Comparison of ENCODE assay signal across 23 cellular contexts in genomic region chr6:72651191-72651590, GRCh38. TPM values are rescaled to one million over a fixed set of nuclear protein-coding genes. Genes with fewer than 3 reads are reported as not detected.
DNase-seq lines count a peak whose midpoint lies in the region; ATAC-seq and TF ChIP-seq lines count a peak whose summit lies in the region.
"Had no signal": no experiment of that assay in that cellular context is flagged by ENCODE, and none has a peak within 500 bp of the region (broad histone marks: within the 10 kb centered on the region; RNA-seq: fewer than 3 reads in every experiment).

No MANE protein-coding gene starts in this region.

- H3K9me3 ChIP-seq in mammary epithelial cell (replicated peaks; ENCODE audit: insufficient read depth, low read length) (no peaks in the 10 kb centered on the region), SK-N-MC (ENCODE audit: low read depth, low read length) (no peaks in the 10 kb centered on the region)
- H3K9me3 ChIP-seq: breast epithelium, heart right ventricle, left lung, prostate gland, stomach, uterus had no signal

- POLR2A ChIA-PET in MCF 10A (lab: Yijun Ruan, JAX), result interaction anchor here (0.8 kb wide), 1 partner anchor 136 kb away, joined by 3 read pairs; no protein-coding TSS in a partner anchor

- no peak overlapping the region for H3K9ac ChIP-seq in mammary epithelial cell (ENCODE audit: insufficient read depth, low read length)
- H3K9ac ChIP-seq in SK-N-MC (ENCODE audit: insufficient read length), result peak overlapping the region; percentile 65
- H3K9ac ChIP-seq: neural progenitor cell had no signal

- no peak overlapping the region for H3K4me3 ChIP-seq in mammary epithelial cell (replicated peaks in 1 of 3; ENCODE audit: insufficient read depth in 1 of 3, low read depth in 2 of 3, low read length in 3 of 3)
- peak overlapping the region; percentile 57 for H3K4me3 ChIP-seq in SK-N-MC
- H3K4me3 ChIP-seq: breast epithelium, heart right ventricle, left lung, neural progenitor cell, prostate gland, skin epidermis, stomach, uterus had no signal

- CTCF ChIA-PET in mammary epithelial cell (lab: Charles Lee; ENCODE audit: low non-redundant PET) (no interaction called here), MCF 10A (lab: Yijun Ruan, JAX) (interaction anchor here (0.6 kb wide), 1 partner anchor 24 kb away, joined by 3 read pairs; no protein-coding TSS in a partner anchor)

- no TSS peak for BruUV-seq in mammary epithelial cell (replicated peaks; lab: Mats Ljungman, UMichigan)
- no TSS peak for BruUV-seq in MCF 10A (replicated peaks; lab: Mats Ljungman, UMichigan)

- H3K36me3 ChIP-seq in mammary epithelial cell (ENCODE audit: insufficient read depth, low read length), result no peaks in the 10 kb centered on the region
- H3K36me3 ChIP-seq in SK-N-MC (ENCODE audit: insufficient read depth, low read length), result peaks cover 5% of the 10 kb centered on the region; the same call in 1 of the 2 replicates
- H3K36me3 ChIP-seq: breast epithelium, heart right ventricle, left lung, neural progenitor cell, prostate gland, stomach, uterus had no signal

- H3K4me3 Mint-ChIP-seq in MCF 10A (ENCODE audit: unreplicated experiment), result no peak overlapping the region
- no peak overlapping the region for H3K4me3 Mint-ChIP-seq in memory B cell
- H3K4me3 Mint-ChIP-seq: activated naive CD8-positive, alpha-beta T cell treated with anti-CD3 and anti-CD28 coated beads, Interleukin-2, amount 50 U/mL, for 24 hours; CD14-positive monocyte; neural progenitor cell had no signal

- no peaks in the 10 kb centered on the region for H3K27me3 ChIP-seq in mammary epithelial cell (ENCODE audit: insufficient read depth, low read length)
- H3K27me3 ChIP-seq: breast epithelium, heart right ventricle, left lung, neural progenitor cell, stomach, uterus had no signal

- H3K4me2 ChIP-seq in mammary epithelial cell (ENCODE audit: insufficient read depth, low read depth, low read length), result no peak overlapping the region
- H3K4me2 ChIP-seq: neural progenitor cell had no signal

- H3K79me2 ChIP-seq in mammary epithelial cell (ENCODE audit: insufficient read depth, low read length), result peaks cover 48% of the 10 kb centered on the region

- in situ Hi-C loops in mammary epithelial cell (cut with MboI; ENCODE audit: low sequenced_read_pairs in 2 of 2) (no loop called here), GM13977 (cut with MboI; ENCODE audit: low pct_unique_long_range_greater_than_20kb, low sequenced_read_pairs, unreplicated experiment) (no loop called here), GM13976 (cut with MboI; ENCODE audit: low sequenced_read_pairs, unreplicated experiment) (no loop called here)

- peaks cover 38% of the 10 kb centered on the region for H3K4me1 ChIP-seq in mammary epithelial cell (ENCODE audit: insufficient read depth, low read length)
- H3K4me1 ChIP-seq: breast epithelium, heart right ventricle, left lung, prostate gland, uterus had no signal

- dilution Hi-C loops in mammary epithelial cell (cut with HindIII; ENCODE audit: low sequenced_read_pairs), result no loop called here

- H3K4me1 Mint-ChIP-seq in MCF 10A (ENCODE audit: insufficient read depth, unreplicated experiment) (peaks cover 46% of the 10 kb centered on the region), memory B cell (peaks cover 36% of the 10 kb centered on the region)

- DNase-seq in mammary epithelial cell, result peak; percentile 7
- no peak for DNase-seq in MCF 10A (ENCODE audit: unreplicated experiment)
- no peak for DNase-seq in SK-N-MC (ENCODE audit: low read depth, low spot score)
- DNase-seq in memory B cell (ENCODE audit: low spot score in 2 of 2), result no peak
- no peak for DNase-seq in GM13977 (ENCODE audit: low spot score)
- no peak for DNase-seq in GM13976 (ENCODE audit: low spot score)
- DNase-seq in activated CD4-positive, alpha-beta T cell treated with anti-CD3 and anti-CD28 coated beads for 4 hours, result no peak
- DNase-seq: activated CD4-positive, alpha-beta T cell treated with anti-CD3 and anti-CD28 coated beads, Interleukin-2, amount 50 U/mL, for 1 hour; activated naive CD8-positive, alpha-beta T cell treated with anti-CD3 and anti-CD28 coated beads, Interleukin-2, amount 50 U/mL, for 24 hours; GDM1; heart right ventricle; left lung; NCI-H1048; NCI-H187 treated with DMSO at 0.1 percent for 48 hours; stomach; uterus had no signal

- no peak for TF ChIP-seq CTCF in mammary epithelial cell (conservative IDR thresholded peaks at IDR 0.05 in 1 of 2, IDR thresholded peaks at IDR 0.05 in 1 of 2; ENCODE audit: extremely low read depth in 1 of 2, insufficient read depth in 1 of 2, low read depth in 1 of 2, low read length in 2 of 2)
- TF ChIP-seq CTCF in MCF 10A (IDR thresholded peaks at IDR 0.05; ENCODE audit: unreplicated experiment), result no peak
- no peak for TF ChIP-seq CTCF in GM13977 (IDR thresholded peaks at IDR 0.05; ENCODE audit: extremely low read depth, insufficient read depth, missing control alignments)
- no peak for TF ChIP-seq CTCF in GM13976 (IDR thresholded peaks at IDR 0.05; ENCODE audit: borderline replicate concordance, control extremely low read depth, extremely low read depth, insufficient read depth, missing control alignments)

- H3K9me3 Mint-ChIP-seq in MCF 10A (ENCODE audit: unreplicated experiment) (peaks cover 7% of the 10 kb centered on the region), memory B cell (no peaks in the 10 kb centered on the region)
- H3K9me3 Mint-ChIP-seq: activated naive CD8-positive, alpha-beta T cell treated with anti-CD3 and anti-CD28 coated beads, Interleukin-2, amount 50 U/mL, for 24 hours; CD14-positive monocyte; neural progenitor cell had no signal

- H3K27ac Mint-ChIP-seq in MCF 10A (ENCODE audit: low read depth, unreplicated experiment), result no peak overlapping the region
- H3K27ac Mint-ChIP-seq in memory B cell, result peak overlapping the region; percentile 13
- H3K27ac Mint-ChIP-seq: CD14-positive monocyte, neural progenitor cell had no signal

- 100% methylated on average over 1 of the region's 1 CpG for WGBS in mammary epithelial cell (ENCODE audit: low coverage, missing lambda C conversion rate)

- ATAC-seq in memory B cell (ENCODE audit: low read depth), result no peak
- ATAC-seq in GM21717 (IDR thresholded peaks at IDR 0.05; ENCODE audit: unreplicated experiment), result no peak
- ATAC-seq: heart right ventricle, left lung had no signal

- no peaks in the 10 kb centered on the region for H3K27me3 Mint-ChIP-seq in MCF 10A (ENCODE audit: insufficient read depth, unreplicated experiment)
- no peaks in the 10 kb centered on the region for H3K27me3 Mint-ChIP-seq in memory B cell
- H3K27me3 Mint-ChIP-seq: activated naive CD8-positive, alpha-beta T cell treated with anti-CD3 and anti-CD28 coated beads, Interleukin-2, amount 50 U/mL, for 24 hours had no signal

- intact Hi-C loops in mammary epithelial cell (cut with micrococcal nuclease), result no loop called here
- intact Hi-C loops in MCF 10A (cut with micrococcal nuclease), result loop anchor here (2.0 kb wide), 1 partner anchor 28 kb away; the partner anchor contains the start of gene KCNQ5

- no peaks in the 10 kb centered on the region for H3K36me3 Mint-ChIP-seq in MCF 10A (ENCODE audit: insufficient read depth, unreplicated experiment)
- peaks cover 6% of the 10 kb centered on the region for H3K36me3 Mint-ChIP-seq in memory B cell
- H3K36me3 Mint-ChIP-seq: CD14-positive monocyte, neural progenitor cell had no signal

- no peak overlapping the region for H2AFZ ChIP-seq in mammary epithelial cell (ENCODE audit: low read depth, low read length)
- H2AFZ ChIP-seq: neural progenitor cell had no signal

- H3K27ac ChIP-seq in mammary epithelial cell (ENCODE audit: insufficient read depth, low read depth, low read length), result no peak overlapping the region
- peak overlapping the region; percentile 90 for H3K27ac ChIP-seq in SK-N-MC
- H3K27ac ChIP-seq: breast epithelium, heart right ventricle, left lung, neural progenitor cell, prostate gland, skin epidermis, stomach, uterus had no signal

- no peaks in the 10 kb centered on the region for H4K20me1 ChIP-seq in mammary epithelial cell (ENCODE audit: insufficient read depth, low read length)

RNA-seq across cellular contexts. Expression of gene KCNQ5, which starts 29.3 kb away (rescaled TPM):
- total RNA-seq in mammary epithelial cell (10 to 100 TPM; 10.5 to 11.8 TPM), MCF 10A (2022) (5.8 and 10.3 TPM in 2 replicates)
- polyA plus RNA-seq in mammary epithelial cell, result 4.0 TPM
- 7.6 TPM for polyA minus RNA-seq in mammary epithelial cell
- total RNA-seq: HT-29 had no signal
- polyA plus RNA-seq: CD14-positive monocyte had no signal
